In genomic region chr12:89179983-89180382, GRCh38 we compare ENCODE assay signal across 8 cellular contexts.
DNase-seq lines count a peak whose midpoint lies in the region; ATAC-seq and TF ChIP-seq lines count a peak whose summit lies in the region.

No MANE protein-coding gene starts in this region.

- H3K4me3 Mint-ChIP-seq in activated CD8-positive, alpha-beta memory T cell treated with anti-CD3 and anti-CD28 coated beads, Interleukin-2, amount 10 ng/mL, durations not matched to agents 7 days and 5 days, result no peak overlapping the region

- WGBS in suprapubic skin, result 13% methylated on average over 1 of the region's 1 CpG
- WGBS in esophagus squamous epithelium, 2 donors, result 5 to 8% methylated on average over 1 of the region's 1 CpG

- H3K4me1 ChIP-seq in suprapubic skin (peaks cover 39% of the 10 kb centered on the region), esophagus squamous epithelium (peaks cover 19 to 37% (median 24%) of the 10 kb centered on the region in 3 donors)

- intact Hi-C loops in esophagus squamous epithelium (cut with DNase I), result no loop called here

- ATAC-seq in activated CD8-positive, alpha-beta memory T cell treated with anti-CD3 and anti-CD28 coated beads, Interleukin-2, amount 10 ng/mL, durations not matched to agents 7 days and 5 days, result no peak

- no peaks in the 10 kb centered on the region for H3K27me3 Mint-ChIP-seq in activated CD8-positive, alpha-beta memory T cell treated with anti-CD3 and anti-CD28 coated beads, Interleukin-2, amount 10 ng/mL, durations not matched to agents 7 days and 5 days

- no peak for DNase-seq in activated CD8-positive, alpha-beta memory T cell treated with anti-CD3 and anti-CD28 coated beads, Interleukin-2, amount 10 ng/mL, durations not matched to agents 7 days and 5 days
- DNase-seq in activated CD8-positive, alpha-beta memory T cell treated with anti-CD3 and anti-CD28 coated beads, Interleukin-2, amount 50 U/mL, for 48 hours, result no peak
- DNase-seq in RPMI8226 (peak; percentile 79), foreskin fibroblast (peak; percentile 96 to 99), suprapubic skin (ENCODE audit: low spot score in 2 of 2) (peak; percentile 67 to 80), NCI-H1048 (lab: John Stamatoyannopoulos, UW) (no peak), kidney glomerular epithelial cell (lab: John Stamatoyannopoulos, UW) (no peak), esophagus squamous epithelium (lab: John Stamatoyannopoulos, UW) (no peak)

- no peaks in the 10 kb centered on the region for H3K27me3 ChIP-seq in suprapubic skin
- H3K27me3 ChIP-seq in esophagus squamous epithelium, result no peaks in the 10 kb centered on the region

- H3K27ac ChIP-seq in suprapubic skin (peak overlapping the region; percentile 6), esophagus squamous epithelium (peak overlapping the region in 2 of 4 donors; percentile 43 to 47)

- peaks cover 2% of the 10 kb centered on the region for H3K9me3 Mint-ChIP-seq in activated CD8-positive, alpha-beta memory T cell treated with anti-CD3 and anti-CD28 coated beads, Interleukin-2, amount 10 ng/mL, durations not matched to agents 7 days and 5 days (ENCODE audit: low read depth)

- TF ChIP-seq POLR2A in suprapubic skin (IDR thresholded peaks at IDR 0.05) (no peak), esophagus squamous epithelium (IDR thresholded peaks at IDR 0.05) (no peak)

- H3K4me1 Mint-ChIP-seq in activated CD8-positive, alpha-beta memory T cell treated with anti-CD3 and anti-CD28 coated beads, Interleukin-2, amount 10 ng/mL, durations not matched to agents 7 days and 5 days, result peaks cover 32% of the 10 kb centered on the region

- H3K36me3 ChIP-seq in suprapubic skin (no peaks in the 10 kb centered on the region), esophagus squamous epithelium (no peaks in the 10 kb centered on the region)

- H3K4me3 ChIP-seq in foreskin fibroblast (ENCODE audit: low read depth in 1 of 2, low read length in 2 of 2) (no peak overlapping the region), suprapubic skin (no peak overlapping the region), esophagus squamous epithelium (no peak overlapping the region)

- CTCF ChIA-PET in activated CD8-positive, alpha-beta memory T cell treated with anti-CD3 and anti-CD28 coated beads, Interleukin-2, amount 10 ng/mL, durations not matched to agents 7 days and 5 days (lab: Charles Lee), result interaction anchor here (1.0 to 2.4 kb wide), 4 partner anchors 15 to 174 kb away, joined by 3 to 8 read pairs (median 4); no protein-coding TSS in a partner anchor

- TF ChIP-seq CTCF in foreskin fibroblast (IDR thresholded peaks at IDR 0.05; ENCODE audit: low read depth, low read length) (no peak), suprapubic skin (IDR thresholded peaks at IDR 0.05) (no peak), esophagus squamous epithelium (IDR thresholded peaks at IDR 0.05) (no peak)

- H3K36me3 Mint-ChIP-seq in activated CD8-positive, alpha-beta memory T cell treated with anti-CD3 and anti-CD28 coated beads, Interleukin-2, amount 10 ng/mL, durations not matched to agents 7 days and 5 days, result peaks cover 34% of the 10 kb centered on the region

- no peak for TF ChIP-seq EP300 in suprapubic skin (IDR thresholded peaks at IDR 0.05)

- H3K9me3 ChIP-seq in suprapubic skin (no peaks in the 10 kb centered on the region), esophagus squamous epithelium (no peaks in the 10 kb centered on the region)

- peak overlapping the region; percentile 87 for H3K27ac Mint-ChIP-seq in activated CD8-positive, alpha-beta memory T cell treated with anti-CD3 and anti-CD28 coated beads, Interleukin-2, amount 10 ng/mL, durations not matched to agents 7 days and 5 days

Comparison
In these comparisons a context has a peak if more than half of its experiments do, and no peak if none do; other contexts are left out.
1. DNase-seq: peak in RPMI8226 (single experiment), foreskin fibroblast (2 of 2) and suprapubic skin (2 of 2); none in activated CD8-positive, alpha-beta memory T cell treated with anti-CD3 and anti-CD28 coated beads, Interleukin-2, amount 10 ng/mL, durations not matched to agents 7 days and 5 days (single experiment), activated CD8-positive, alpha-beta memory T cell treated with anti-CD3 and anti-CD28 coated beads, Interleukin-2, amount 50 U/mL, for 48 hours (single experiment), NCI-H1048 (single experiment), kidney glomerular epithelial cell (single experiment) and esophagus squamous epithelium (single experiment).